ENCODE assay signal across 9 cellular contexts in the genomic region with DNA sequence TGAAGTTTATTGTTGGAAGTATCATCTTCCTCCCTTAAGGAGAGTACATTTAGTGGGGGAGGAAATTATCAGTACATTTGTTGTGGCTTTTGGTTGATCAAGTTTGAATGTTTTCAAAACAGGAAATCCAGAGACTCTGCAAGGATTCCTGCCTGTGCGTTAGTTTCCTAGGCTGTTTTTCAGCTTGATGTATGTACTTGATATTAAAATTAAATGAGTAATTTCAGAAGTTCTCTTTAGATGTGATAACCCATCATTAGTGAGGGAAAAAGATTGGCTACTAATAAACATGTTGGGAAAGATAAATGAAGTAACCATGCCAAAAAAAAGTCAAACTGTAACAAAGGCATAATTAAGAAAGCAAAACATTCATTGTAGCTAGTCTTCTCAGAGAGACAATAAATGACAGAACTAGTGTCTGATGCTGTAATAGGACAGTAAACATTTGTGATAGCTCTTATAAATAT.
DNase-seq lines count a peak whose midpoint lies in the region; ATAC-seq and TF ChIP-seq lines count a peak whose summit lies in the region.
"Had no signal": no experiment of that assay in that cellular context is flagged by ENCODE, and none has a peak within 500 bp of the region (broad histone marks: within the 10 kb centered on the region; RNA-seq: fewer than 3 reads in every experiment).

No MANE protein-coding gene starts in this region.

- DNase-seq in left ventricle myocardium inferior (no peak), Right ventricle myocardium superior (no peak)
- DNase-seq: glutamatergic neuron had no signal

- ATAC-seq in Right ventricle myocardium superior (ENCODE audit: poor library complexity) (no peak), GM18519 (IDR thresholded peaks at IDR 0.05; ENCODE audit: low FRiP score, unreplicated experiment) (no peak), GM19023 (IDR thresholded peaks at IDR 0.05; ENCODE audit: unreplicated experiment) (no peak), HG03095 (IDR thresholded peaks at IDR 0.05; ENCODE audit: unreplicated experiment) (no peak)

- TF ChIP-seq CTCF in left ventricle myocardium inferior (IDR thresholded peaks at IDR 0.05; ENCODE audit: borderline replicate concordance): no peak

- peaks cover 25% of the 10 kb centered on the region for H3K36me3 ChIP-seq in left ventricle myocardium inferior
- H3K36me3 ChIP-seq in muscle layer of duodenum (ENCODE audit: control insufficient read depth in 1 of 2, insufficient read depth in 2 of 2, low read length in 2 of 2): peaks cover 5 to 16% of the 10 kb centered on the region in 2 donors
- H3K36me3 ChIP-seq in urinary bladder (ENCODE audit: insufficient read depth): peaks cover 3% of the 10 kb centered on the region

- peak overlapping the region; percentile 97 for H3K27ac ChIP-seq in left ventricle myocardium inferior (replicated peaks)
- peak overlapping the region; percentile 99 for H3K27ac ChIP-seq in cingulate gyrus (ENCODE audit: low read depth, low read length)
- H3K27ac ChIP-seq in muscle layer of duodenum (ENCODE audit: low read length): peak overlapping the region; percentile 94
- peak overlapping the region; percentile 91 for H3K27ac ChIP-seq in urinary bladder (ENCODE audit: low read depth)

- 43% methylated on average over 1 of the region's 1 CpG for WGBS in urinary bladder

- H3K27me3 ChIP-seq in left ventricle myocardium inferior (ENCODE audit: low read depth) (no peaks in the 10 kb centered on the region), muscle layer of duodenum (ENCODE audit: low read depth, low read length) (no peaks in the 10 kb centered on the region)

- H3K4me3 ChIP-seq in left ventricle myocardium inferior: peak overlapping the region; percentile 48
- peak overlapping the region; percentile 16 to 34 for H3K4me3 ChIP-seq in muscle layer of duodenum (ENCODE audit: low read depth in 1 of 2, low read length in 2 of 2)
- no peak overlapping the region for H3K4me3 ChIP-seq in urinary bladder (ENCODE audit: low read depth, low read length)

- intact Hi-C loops in left ventricle myocardium inferior (cut with micrococcal nuclease) (no loop called here), Right ventricle myocardium superior (cut with DNase I) (loop anchor here (5.0 to 10.0 kb wide), 2 partner anchors 84 to 132 kb away; a partner anchor contains a TSS)

- H3K9me3 ChIP-seq in left ventricle myocardium inferior (replicated peaks) (no peaks in the 10 kb centered on the region), muscle layer of duodenum (ENCODE audit: control insufficient read depth in 1 of 2, low read length in 2 of 2) (no peaks in the 10 kb centered on the region)

- H3K4me1 ChIP-seq in left ventricle myocardium inferior: peaks cover 83% of the 10 kb centered on the region
- peaks cover 17 to 18% of the 10 kb centered on the region in 2 donors for H3K4me1 ChIP-seq in muscle layer of duodenum (ENCODE audit: control insufficient read depth in 1 of 2, insufficient read depth in 2 of 2, low read length in 2 of 2)
- H3K4me1 ChIP-seq in urinary bladder (ENCODE audit: insufficient read depth): no peaks in the 10 kb centered on the region
